Comparison of ENCODE assay signal across 1 cellular context in genomic region chr7:151468214-151469023, GRCh38.
TF ChIP-seq lines count a peak whose summit lies in the region.

No MANE protein-coding gene starts in this region.

TF ChIP-seq in H1, 55 proteins besides CTCF, POLR2A, EP300 and RAD21:
- TF ChIP-seq CEBPB (IDR thresholded peaks at IDR 0.05; ENCODE audit: low read depth, low read length) (no peak), BRCA1 (IDR thresholded peaks at IDR 0.05; ENCODE audit: low read depth, low read length) (no peak), GABPA (IDR thresholded peaks at IDR 0.05; ENCODE audit: borderline replicate concordance, insufficient read depth, low read length) (no peak), PHF8 (conservative IDR thresholded peaks at IDR 0.05; ENCODE audit: low read depth, low read length) (no peak), KDM5A (IDR thresholded peaks at IDR 0.05; ENCODE audit: low read length) (no peak), USF2 (IDR thresholded peaks at IDR 0.05; ENCODE audit: low read length) (no peak), TCF12 (IDR thresholded peaks at IDR 0.05; ENCODE audit: low read depth, low read length) (no peak), POU5F1 (IDR thresholded peaks at IDR 0.05; ENCODE audit: low read depth, low read length) (no peak), SIX5 (IDR thresholded peaks at IDR 0.05; ENCODE audit: low read depth, low read length) (no peak), RXRA (IDR thresholded peaks at IDR 0.05; ENCODE audit: insufficient read depth, low read depth, low read length) (no peak), TBP (IDR thresholded peaks at IDR 0.05; ENCODE audit: low read depth, low read length) (no peak), TAF7 (optimal IDR thresholded peaks at IDR 0.05; ENCODE audit: borderline replicate concordance, low read depth, low read length) (no peak), EZH2 (IDR thresholded peaks at IDR 0.05; ENCODE audit: low read depth, low read length, severe bottlenecking) (no peak)
